In genomic region chr1:7705908-7706216, GRCh38 we compare ENCODE assay signal across 10 cellular contexts.
DNase-seq lines count a peak whose midpoint lies in the region; ATAC-seq, FAIRE-seq and TF ChIP-seq lines count a peak whose summit lies in the region.
"Had no signal": no experiment of that assay in that cellular context is flagged by ENCODE, and none has a peak within 500 bp of the region (broad histone marks: within the 10 kb centered on the region; RNA-seq: fewer than 3 reads in every experiment).

No MANE protein-coding gene starts in this region.

- peak overlapping the region; percentile 47 for H3K4me3 ChIP-seq in CD8-positive, alpha-beta memory T cell (ENCODE audit: low read length)
- H3K4me3 ChIP-seq in RWPE2 (ENCODE audit: severe bottlenecking) (peak overlapping the region; percentile 58), endothelial cell of umbilical vein (replicated peaks in 1 of 3; ENCODE audit: insufficient read depth in 1 of 3, low read depth in 1 of 3, low read length in 3 of 3) (no peak overlapping the region), psoas muscle (peak overlapping the region; percentile 64)

- TF ChIP-seq POLR2A in endothelial cell of umbilical vein (IDR thresholded peaks at IDR 0.05; ENCODE audit: low read depth, low read length) = no peak

- H3K27me3 ChIP-seq in CD8-positive, alpha-beta memory T cell (ENCODE audit: insufficient read depth, low read length, poor library complexity, severe bottlenecking) = peaks cover 35% of the 10 kb centered on the region
- H3K27me3 ChIP-seq in RWPE2 (ENCODE audit: insufficient read depth, poor library complexity, severe bottlenecking) (peaks cover 17% of the 10 kb centered on the region), endothelial cell of umbilical vein (ENCODE audit: control insufficient read depth in 2 of 2, insufficient read depth in 2 of 2, low read length in 2 of 2) (peaks cover 21 to 25% of the 10 kb centered on the region in 2 experiments), psoas muscle (ENCODE audit: insufficient read depth in 3 of 3, low read length in 2 of 3) (no peaks in the 10 kb centered on the region)

- H3K9me3 Mint-ChIP-seq in CD8-positive, alpha-beta memory T cell = no peaks in the 10 kb centered on the region

- POLR2A ChIA-PET in CD8-positive, alpha-beta memory T cell (lab: Charles Lee) = interaction anchor here (0.7 kb wide), 1 partner anchor 25 kb away, joined by 3 read pairs; no protein-coding TSS in a partner anchor
- POLR2A ChIA-PET in endothelial cell of umbilical vein (lab: Charles Lee) = no interaction called here

- DNase-seq in CD8-positive, alpha-beta memory T cell = no peak
- DNase-seq in RWPE2 (ENCODE audit: low spot score) = no peak
- DNase-seq in endothelial cell of umbilical vein (ENCODE audit: low read depth, low spot score) = no peak
- no peak for DNase-seq in psoas muscle
- no peak for DNase-seq in HuH-7.5 (ENCODE audit: low spot score)
- no peak for DNase-seq in GM20000 (ENCODE audit: low spot score)
- DNase-seq: GF-D8, kidney glomerular epithelial cell had no signal

- H3K4me2 ChIP-seq in endothelial cell of umbilical vein (ENCODE audit: insufficient read depth, low read length) = no peak overlapping the region

- no peaks in the 10 kb centered on the region for H4K20me1 ChIP-seq in endothelial cell of umbilical vein (replicated peaks; ENCODE audit: control insufficient read depth, extremely low read depth, insufficient read depth, low read length)

- peak overlapping the region; percentile 60 for H2AFZ ChIP-seq in endothelial cell of umbilical vein (ENCODE audit: low read depth, low read length)

- no peaks in the 10 kb centered on the region for H3K36me3 Mint-ChIP-seq in CD8-positive, alpha-beta memory T cell

- H3K9me1 ChIP-seq in endothelial cell of umbilical vein (replicated peaks; ENCODE audit: control insufficient read depth, extremely low read depth, insufficient read depth, low read length) = no peaks in the 10 kb centered on the region

- peaks cover 7% of the 10 kb centered on the region for H3K4me1 ChIP-seq in CD8-positive, alpha-beta memory T cell (ENCODE audit: insufficient read depth, low read length)
- H3K4me1 ChIP-seq in RWPE2 (ENCODE audit: insufficient read depth, poor library complexity, severe bottlenecking) (no peaks in the 10 kb centered on the region), endothelial cell of umbilical vein (ENCODE audit: control insufficient read depth, extremely low read depth, insufficient read depth, low read length) (no peaks in the 10 kb centered on the region), psoas muscle (peaks cover 4% of the 10 kb centered on the region)

- intact Hi-C loops in endothelial cell of umbilical vein (cut with micrococcal nuclease) = loop anchor here (2.0 kb wide), 1 partner anchor 39 kb away; no protein-coding TSS in a partner anchor
- intact Hi-C loops in psoas muscle (cut with DNase I) = no loop called here

- dilution Hi-C loops in endothelial cell of umbilical vein (cut with MboI; ENCODE audit: extremely low pct_ligation_motif_present, low sequenced_read_pairs) = no loop called here

- CTCF ChIA-PET in CD8-positive, alpha-beta memory T cell (lab: Charles Lee) = interaction anchor here (0.9 to 2.2 kb wide), 2 partner anchors 9 to 38 kb away, joined by 3 to 7 read pairs; no protein-coding TSS in a partner anchor
- CTCF ChIA-PET in endothelial cell of umbilical vein (lab: Charles Lee) = interaction anchor here (0.8 kb wide), 1 partner anchor 26 kb away, joined by 3 read pairs; no protein-coding TSS in a partner anchor

- H3K27me3 Mint-ChIP-seq in CD8-positive, alpha-beta memory T cell = peaks cover 44 to 63% of the 10 kb centered on the region in 2 donors

- WGBS in psoas muscle, 3 donors = 38 to 57% (median 41%) methylated on average over 7 of the region's 7 CpGs

- TF ChIP-seq CTCF in RWPE2 (IDR thresholded peaks at IDR 0.05; ENCODE audit: poor library complexity, severe bottlenecking) = no peak
- TF ChIP-seq CTCF in endothelial cell of umbilical vein (IDR thresholded peaks at IDR 0.05; ENCODE audit: extremely low read depth in 1 of 2, insufficient read depth in 1 of 2, low read depth in 1 of 2, low read length in 2 of 2) = no peak
- TF ChIP-seq CTCF in psoas muscle (IDR thresholded peaks at IDR 0.05) = no peak
- TF ChIP-seq CTCF in GM20000 (IDR thresholded peaks at IDR 0.05; ENCODE audit: extremely low read depth, missing control alignments) = no peak

- H3K9me3 ChIP-seq in CD8-positive, alpha-beta memory T cell (ENCODE audit: low read length) = no peaks in the 10 kb centered on the region
- H3K9me3 ChIP-seq in RWPE2 (ENCODE audit: severe bottlenecking) (no peaks in the 10 kb centered on the region), endothelial cell of umbilical vein (replicated peaks; ENCODE audit: control insufficient read depth, insufficient read depth, low read length) (no peaks in the 10 kb centered on the region), psoas muscle (no peaks in the 10 kb centered on the region)

- H3K79me2 ChIP-seq in endothelial cell of umbilical vein (ENCODE audit: control insufficient read depth, insufficient read depth, low read length) = no peaks in the 10 kb centered on the region

- peaks cover 6 to 23% (median 8%) of the 10 kb centered on the region in 3 donors for H3K4me1 Mint-ChIP-seq in CD8-positive, alpha-beta memory T cell

- H3K4me3 Mint-ChIP-seq in CD8-positive, alpha-beta memory T cell = peak overlapping the region; percentile 74 to 92 (median 86)

- H3K27ac Mint-ChIP-seq in CD8-positive, alpha-beta memory T cell = peak overlapping the region in 7 of 8 donors; percentile 25 to 92 (median 74)

- no peaks in the 10 kb centered on the region for H3K36me3 ChIP-seq in CD8-positive, alpha-beta memory T cell (ENCODE audit: insufficient read depth, low read length)
- no peaks in the 10 kb centered on the region for H3K36me3 ChIP-seq in RWPE2 (ENCODE audit: low read depth)
- H3K36me3 ChIP-seq in endothelial cell of umbilical vein (ENCODE audit: control insufficient read depth in 2 of 2, extremely low read depth in 1 of 2, insufficient read depth in 2 of 2, low read length in 2 of 2) = no peaks in the 10 kb centered on the region
- no peaks in the 10 kb centered on the region for H3K36me3 ChIP-seq in psoas muscle (ENCODE audit: insufficient read depth in 1 of 2, low read depth in 1 of 2)

- no peak overlapping the region for H3K9ac ChIP-seq in endothelial cell of umbilical vein (replicated peaks; ENCODE audit: extremely low read depth, insufficient read depth, low read length)

- H3K27ac ChIP-seq in CD8-positive, alpha-beta memory T cell (ENCODE audit: low read depth, low read length) = no peak overlapping the region
- H3K27ac ChIP-seq in RWPE2 (ENCODE audit: poor library complexity, severe bottlenecking) = no peak overlapping the region
- H3K27ac ChIP-seq in endothelial cell of umbilical vein (ENCODE audit: insufficient read depth, low read depth, low read length) = no peak overlapping the region
- H3K27ac ChIP-seq in psoas muscle = no peak overlapping the region

- ATAC-seq in RWPE2 (ENCODE audit: low read depth) = no peak
- ATAC-seq in psoas muscle = no peak
- ATAC-seq in HG03108 (IDR thresholded peaks at IDR 0.05; ENCODE audit: unreplicated experiment) = no peak
- ATAC-seq in HG03442 (IDR thresholded peaks at IDR 0.05; ENCODE audit: unreplicated experiment) = no peak

- no TSS peak for BruUV-seq in endothelial cell of umbilical vein (replicated peaks; lab: Mats Ljungman, UMichigan)

- FAIRE-seq in endothelial cell of umbilical vein (lab: Jason Lieb, UNC) = no peak

TF ChIP-seq in endothelial cell of umbilical vein, 7 proteins besides CTCF, POLR2A, EP300 and RAD21:
- no peak for TF ChIP-seq MAX (IDR thresholded peaks at IDR 0.05; ENCODE audit: insufficient read depth, insufficient read length)
- no peak for TF ChIP-seq GATA2 (IDR thresholded peaks at IDR 0.05; ENCODE audit: insufficient read depth, insufficient read length, low read depth, low read length)
- TF ChIP-seq POLR2AphosphoS5 (IDR thresholded peaks at IDR 0.05; ENCODE audit: insufficient read depth, low read depth, low read length) = no peak
- TF ChIP-seq FOS (IDR thresholded peaks at IDR 0.05; ENCODE audit: borderline replicate concordance, insufficient read depth, low read length) = no peak
- no peak for TF ChIP-seq MYC (IDR thresholded peaks at IDR 0.05; ENCODE audit: low read depth, low read length)
- TF ChIP-seq EZH2 (IDR thresholded peaks at IDR 0.05; ENCODE audit: borderline replicate concordance, low read depth, low read length, severe bottlenecking) = no peak
- TF ChIP-seq JUN (IDR thresholded peaks at IDR 0.05; ENCODE audit: borderline replicate concordance, insufficient read depth, insufficient read length, low read depth) = no peak
TF ChIP-seq in endothelial cell of umbilical vein: peak in this region for 0.

Comparison
In these comparisons a context has a peak if more than half of its experiments do, and no peak if none do; other contexts are left out.
1. H3K4me3 ChIP-seq: peak in CD8-positive, alpha-beta memory T cell (single experiment), RWPE2 (single experiment) and psoas muscle (single experiment); none in endothelial cell of umbilical vein (0 of 3).